ENCODE assay signal across 20 cellular contexts in the genomic region with DNA sequence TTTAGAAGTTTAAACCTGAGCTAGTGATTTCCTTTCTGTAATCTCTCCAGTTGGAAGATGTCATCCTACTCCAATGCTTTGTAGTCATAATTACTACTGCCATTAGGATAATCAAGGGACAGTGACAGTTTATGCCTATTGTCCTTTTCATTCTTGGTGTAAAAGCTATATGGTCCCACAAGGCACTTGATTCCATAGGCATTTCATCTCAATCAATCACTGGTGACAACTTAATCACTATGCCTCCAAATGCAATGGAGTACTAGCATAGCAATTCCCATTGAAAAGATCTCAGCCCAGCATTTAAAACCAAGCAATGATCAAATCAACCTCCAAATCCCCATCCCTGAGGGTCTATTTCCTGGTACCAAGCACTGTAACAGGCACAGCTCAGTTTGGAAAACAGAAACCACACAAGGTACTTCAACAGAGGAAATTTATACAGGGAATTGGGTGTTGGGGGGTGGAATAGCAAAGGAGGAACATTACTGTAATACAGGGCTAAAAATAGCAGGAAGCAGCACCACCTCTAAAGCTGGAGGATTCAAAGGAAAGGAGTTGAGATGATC.
"Had no signal": no experiment of that assay in that cellular context is flagged by ENCODE, and none has a peak within 500 bp of the region (broad histone marks: within the 10 kb centered on the region; RNA-seq: fewer than 3 reads in every experiment).

No MANE protein-coding gene starts in this region.

- H3K4me3 ChIP-seq: MG63, SJSA1, SK-N-MC had no signal

- H3K36me3 ChIP-seq: MG63, SJSA1 had no signal

- FAIRE-seq: HepG2, RCC 7860 had no signal

- ATAC-seq: HepG2 had no signal

- DNase-seq: IMR-90, Karpas-422, KG1, MG63, NCI-H1092, NCI-H1105 treated with DMSO at 0.1 percent for 48 hours, NCI-H1417 treated with DMSO at 0.1 percent for 48 hours, NCI-H146, NCI-H187, NCI-H2029, NCI-H2081 treated with DMSO at 0.1 percent for 48 hours, NCI-H524, NCI-H526 treated with DMSO at 0.1 percent for 48 hours, Right ventricle myocardium superior, RPMI8226, SIG-M5 had no signal

- H3K27ac ChIP-seq: SJSA1, SK-N-MC had no signal

- H3K9me3 ChIP-seq: MG63, SJSA1 had no signal

- H3K27me3 ChIP-seq: MG63, SJSA1 had no signal
